In the genomic region with DNA sequence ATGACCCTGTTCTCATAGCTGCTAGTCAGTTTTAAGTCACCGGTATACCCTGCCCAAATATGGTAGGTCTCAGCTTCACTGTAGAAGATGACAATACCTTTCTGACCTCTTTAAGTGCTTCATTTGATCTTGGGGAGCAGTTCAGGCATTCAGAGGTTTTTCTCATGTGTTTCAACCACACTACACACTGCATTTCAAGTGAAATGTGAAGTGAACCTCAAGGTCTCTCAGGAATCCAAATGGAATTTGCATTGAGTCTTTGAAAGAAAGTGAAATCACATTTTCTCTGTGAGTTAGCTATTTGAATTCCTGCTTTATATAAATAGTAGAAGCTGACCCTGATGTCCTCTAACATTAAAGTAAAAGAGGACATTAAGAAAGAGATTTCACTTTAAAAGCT, we compare ENCODE assay signal across 13 cellular contexts.
"Had no signal": no experiment of that assay in that cellular context is flagged by ENCODE, and none has a peak within 500 bp of the region (broad histone marks: within the 10 kb centered on the region; RNA-seq: fewer than 3 reads in every experiment).

No MANE protein-coding gene starts in this region.

- H3K27ac Mint-ChIP-seq: activated naive CD8-positive, alpha-beta T cell; natural killer cell had no signal

- H3K27me3 Mint-ChIP-seq: activated naive CD8-positive, alpha-beta T cell had no signal

- H3K4me3 ChIP-seq: body of pancreas, coronary artery, thyroid gland had no signal

- H3K27me3 ChIP-seq: body of pancreas, foreskin keratinocyte, thyroid gland had no signal

- H3K4me3 Mint-ChIP-seq: activated naive CD8-positive, alpha-beta T cell; natural killer cell had no signal

- H3K36me3 Mint-ChIP-seq: activated naive CD8-positive, alpha-beta T cell; natural killer cell had no signal

- H3K36me3 ChIP-seq: thyroid gland, WERI-Rb-1 had no signal

- DNase-seq: activated CD4-positive, alpha-beta T cell treated with anti-CD3 and anti-CD28 coated beads, Interleukin-2, amount 50 U/mL, for 4 hours; body of pancreas; central memory CD4-positive, alpha-beta T cell; foreskin keratinocyte; natural killer cell; stimulated activated CD4-positive, alpha-beta T cell treated with anti-CD3 and anti-CD28 coated beads, Interleukin-12 subunit alpha, Interleukin-12 subunit beta, amount 100 ng/mL, for 4 hours; stimulated activated CD4-positive, alpha-beta T cell treated with anti-CD3 and anti-CD28 coated beads, Interleukin-1b, Interleukin-23, amount 100 ng/mL, for 48 hours; stimulated activated CD8-positive, alpha-beta memory T cell treated with anti-CD3 and anti-CD28 coated beads, Interleukin-4, amount 100 ng/mL, for 48 hours; stimulated activated naive CD4-positive, alpha-beta T cell; thyroid gland; WERI-Rb-1 had no signal

- H3K4me1 Mint-ChIP-seq: natural killer cell had no signal
